ENCODE assay signal across 1 cellular context in genomic region chrX:282000-282681, GRCh38.
TF ChIP-seq lines count a peak whose summit lies in the region.

No MANE protein-coding gene starts in this region.

TF ChIP-seq in H1, 55 proteins besides CTCF, POLR2A, EP300 and RAD21:
- TF ChIP-seq CEBPB (IDR thresholded peaks at IDR 0.05; ENCODE audit: low read depth, low read length) (peak; percentile 59; the same call in 1 of the 2 replicates), ASH2L (IDR thresholded peaks at IDR 0.05; ENCODE audit: low read length) (peak; percentile 42)
TF ChIP-seq in H1: peak in this region for 2; not testable (repeated sequence) for 53.
